ENCODE assay signal across 7 cellular contexts in genomic region chr12:100703868-100704267, GRCh38.
"Had no signal": no experiment of that assay in that cellular context is flagged by ENCODE, and none has a peak within 500 bp of the region (broad histone marks: within the 10 kb centered on the region; RNA-seq: fewer than 3 reads in every experiment).

No MANE protein-coding gene starts in this region.

- ATAC-seq: GM23338, HCT116 had no signal

- H2AFZ ChIP-seq: GM23338 had no signal

- H3K4me2 ChIP-seq: GM23338 had no signal

- H3K4me3 ChIP-seq: GM23338, HAP-1 had no signal

- FAIRE-seq: HTR-8/SVneo had no signal

- H3K36me3 ChIP-seq: HAP-1 had no signal

- DNase-seq: H7, IMR-90, KBM-7 had no signal
